In the genomic region with DNA sequence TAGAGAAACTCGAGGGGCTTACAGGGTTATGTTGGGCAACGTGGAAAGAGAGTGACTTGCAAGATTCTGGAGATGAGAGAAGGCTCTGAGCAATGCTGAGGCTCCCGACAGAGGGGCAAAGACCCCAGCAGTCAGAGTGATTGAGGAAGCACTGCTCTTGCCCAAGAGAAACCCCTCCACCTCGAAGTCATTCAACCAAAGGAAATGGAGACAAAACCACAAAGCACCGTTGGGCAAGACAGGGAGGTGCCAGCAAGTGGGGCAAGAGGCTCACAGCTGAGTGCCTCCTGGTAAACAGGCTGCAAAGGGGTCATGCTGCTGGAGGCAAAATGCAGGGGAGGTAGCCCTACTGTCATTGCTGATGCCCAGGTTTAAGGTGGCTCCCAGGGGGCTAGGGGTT, we compare ENCODE assay signal across 9 cellular contexts. TPM values are rescaled to one million over a fixed set of nuclear protein-coding genes. Genes with fewer than 3 reads are reported as not detected.
DNase-seq lines count a peak whose midpoint lies in the region; ATAC-seq, FAIRE-seq and TF ChIP-seq lines count a peak whose summit lies in the region.
"Had no signal": no experiment of that assay in that cellular context is flagged by ENCODE, and none has a peak within 500 bp of the region (broad histone marks: within the 10 kb centered on the region; RNA-seq: fewer than 3 reads in every experiment).

No MANE protein-coding gene starts in this region.

- no peaks in the 10 kb centered on the region for H3K27me3 ChIP-seq in breast epithelium
- no peaks in the 10 kb centered on the region for H3K27me3 ChIP-seq in H1 (replicated peaks in 1 of 4; ENCODE audit: control insufficient read depth in 3 of 4, extremely low read depth in 1 of 4, insufficient read depth in 3 of 4, low read length in 3 of 4)
- no peaks in the 10 kb centered on the region for H3K27me3 ChIP-seq in transverse colon

- DNase-seq in MCF 10A (ENCODE audit: unreplicated experiment) (peak; percentile 80), breast epithelium (ENCODE audit: low spot score in 2 of 2) (no peak), H1 (ENCODE audit: low read depth in 1 of 2, low spot score in 2 of 2) (no peak), transverse colon (peak; percentile 56), NCI-H524 (lab: John Stamatoyannopoulos, UW) (no peak), NCI-H1436 treated with DMSO at 0.1 percent for 48 hours (lab: John Stamatoyannopoulos, UW) (no peak)
- DNase-seq in T-helper 2 cell treated with Interferon-gamma antibody and Interleukin-4, amounts not matched to agents 5 μg/mL and 100 μg/mL, for 36 hours (ENCODE audit: low spot score): peak; percentile 45

- H3K4me3 ChIP-seq in breast epithelium (no peak overlapping the region), H1 (ENCODE audit: extremely low read depth in 1 of 4, insufficient read depth in 2 of 4, low read depth in 3 of 4, low read length in 4 of 4) (no peak overlapping the region), transverse colon (no peak overlapping the region)
- H3K4me3 ChIP-seq: SK-N-MC had no signal

- intact Hi-C loops in MCF 10A (cut with micrococcal nuclease): no loop called here
- intact Hi-C loops in breast epithelium (cut with DNase I; ENCODE audit: low total_unique reads): no loop called here
- intact Hi-C loops in transverse colon (cut with DNase I; ENCODE audit: low total_unique reads): no loop called here

- TF ChIP-seq POLR2A in breast epithelium (IDR thresholded peaks at IDR 0.05): no peak
- no peak for TF ChIP-seq POLR2A in H1 (IDR thresholded peaks at IDR 0.05; ENCODE audit: control extremely low read depth in 1 of 2, low read depth in 2 of 2, low read length in 2 of 2)
- TF ChIP-seq POLR2A in transverse colon (IDR thresholded peaks at IDR 0.05): no peak

- H3K4ac ChIP-seq in H1 (replicated peaks; ENCODE audit: insufficient read length, low read depth, low read length): no peak overlapping the region

- H3K9me3 Mint-ChIP-seq in MCF 10A (ENCODE audit: unreplicated experiment): no peaks in the 10 kb centered on the region
- no peaks in the 10 kb centered on the region for H3K9me3 Mint-ChIP-seq in T-helper 2 cell treated with Interferon-gamma antibody and Interleukin-4, amounts not matched to agents 5 μg/mL and 100 μg/mL, for 36 hours

- H3K4me3 Mint-ChIP-seq in MCF 10A (ENCODE audit: unreplicated experiment): no peak overlapping the region
- peak overlapping the region; percentile 66 for H3K4me3 Mint-ChIP-seq in T-helper 2 cell treated with Interferon-gamma antibody and Interleukin-4, amounts not matched to agents 5 μg/mL and 100 μg/mL, for 36 hours

- CTCF ChIA-PET in MCF 10A (lab: Yijun Ruan, JAX): interaction anchor here (0.6 kb wide), 1 partner anchor 131 kb away, joined by 5 read pairs; no protein-coding TSS in a partner anchor
- CTCF ChIA-PET in H1 (lab: Charles Lee; ENCODE audit: partially characterized antibody): interaction anchor here (1.5 kb wide), 1 partner anchor 42 kb away, joined by 5 read pairs; no protein-coding TSS in a partner anchor

- no peaks in the 10 kb centered on the region for H3K27me3 Mint-ChIP-seq in MCF 10A (ENCODE audit: insufficient read depth, unreplicated experiment)
- no peaks in the 10 kb centered on the region for H3K27me3 Mint-ChIP-seq in T-helper 2 cell treated with Interferon-gamma antibody and Interleukin-4, amounts not matched to agents 5 μg/mL and 100 μg/mL, for 36 hours (ENCODE audit: low read depth)

- H3K18ac ChIP-seq in H1 (ENCODE audit: extremely low read depth, low read length): no peak overlapping the region

- peak overlapping the region in 1 of 2 donors; percentile 43 for H3K27ac ChIP-seq in breast epithelium
- no peak overlapping the region; the same call in 1 of the 2 replicates for H3K27ac ChIP-seq in H1 (ENCODE audit: low read depth, low read length)
- H3K27ac ChIP-seq in transverse colon: peak overlapping the region; percentile 21 to 51 (median 38)
- H3K27ac ChIP-seq: SK-N-MC had no signal

- no peak overlapping the region for H3K9ac ChIP-seq in H1 (replicated peaks in 1 of 4; ENCODE audit: extremely low read depth in 1 of 4, low read depth in 3 of 4, low read length in 3 of 4)

- H2BK20ac ChIP-seq in H1 (ENCODE audit: low read length): no peak overlapping the region

- peak overlapping the region; percentile 42; the same call in 1 of the 2 replicates for H2BK12ac ChIP-seq in H1 (ENCODE audit: low read depth, low read length)

- H3K27ac Mint-ChIP-seq in MCF 10A (ENCODE audit: low read depth, unreplicated experiment): peak overlapping the region; percentile 13
- peak overlapping the region; percentile 96 for H3K27ac Mint-ChIP-seq in T-helper 2 cell treated with Interferon-gamma antibody and Interleukin-4, amounts not matched to agents 5 μg/mL and 100 μg/mL, for 36 hours

- TF ChIP-seq EP300 in H1 (IDR thresholded peaks at IDR 0.05; ENCODE audit: borderline replicate concordance in 1 of 2, low read depth in 2 of 2, low read length in 2 of 2) (no peak), transverse colon (IDR thresholded peaks at IDR 0.05; ENCODE audit: low read depth) (no peak)

- no peaks in the 10 kb centered on the region for H3K79me2 ChIP-seq in H1 (ENCODE audit: control insufficient read depth in 1 of 2, insufficient read depth in 2 of 2, low read length in 2 of 2)

- no peak for ATAC-seq in HG02759 (IDR thresholded peaks at IDR 0.05; ENCODE audit: unreplicated experiment)

- H3K9me3 ChIP-seq in breast epithelium (no peaks in the 10 kb centered on the region), H1 (ENCODE audit: insufficient read depth in 2 of 2, low read depth in 1 of 2, low read length in 1 of 2) (no peaks in the 10 kb centered on the region), transverse colon (no peaks in the 10 kb centered on the region)

- H4K91ac ChIP-seq in H1 (replicated peaks; ENCODE audit: insufficient read length, low read length): peak overlapping the region; percentile 62

- H3K56ac ChIP-seq in H1 (replicated peaks; ENCODE audit: insufficient read length, low read depth, low read length): no peak overlapping the region

- FAIRE-seq in H1 (lab: Jason Lieb, UNC): no peak

- no peak overlapping the region for H3K4me2 ChIP-seq in H1 (ENCODE audit: insufficient read depth in 1 of 2, low read depth in 2 of 2, low read length in 2 of 2)

- no peaks in the 10 kb centered on the region for H3K79me1 ChIP-seq in H1 (ENCODE audit: low read depth, low read length)

- TF ChIP-seq CTCF in MCF 10A (IDR thresholded peaks at IDR 0.05; ENCODE audit: unreplicated experiment): no peak
- TF ChIP-seq CTCF in breast epithelium (IDR thresholded peaks at IDR 0.05): no peak
- peak in 1 of 3 experiments; percentile 2; a peak in 1 of 4 replicates for TF ChIP-seq CTCF in H1 (IDR thresholded peaks at IDR 0.05; ENCODE audit: control extremely low read depth in 1 of 3, insufficient read depth in 1 of 3, low read depth in 1 of 3, low read length in 3 of 3)
- no peak for TF ChIP-seq CTCF in transverse colon (IDR thresholded peaks at IDR 0.05)

- no peak overlapping the region for H4K8ac ChIP-seq in H1 (ENCODE audit: extremely low read depth, insufficient read depth, low read length)

- no peak overlapping the region for H2BK15ac ChIP-seq in H1 (ENCODE audit: low read length)

- H3K36me3 Mint-ChIP-seq in MCF 10A (ENCODE audit: insufficient read depth, unreplicated experiment): no peaks in the 10 kb centered on the region
- no peaks in the 10 kb centered on the region for H3K36me3 Mint-ChIP-seq in T-helper 2 cell treated with Interferon-gamma antibody and Interleukin-4, amounts not matched to agents 5 μg/mL and 100 μg/mL, for 36 hours (ENCODE audit: low read depth)

- H3K23me2 ChIP-seq in H1 (ENCODE audit: low read depth, low read length): peaks cover 3% of the 10 kb centered on the region; the same call in 1 of the 2 replicates

- no peaks in the 10 kb centered on the region for H4K20me1 ChIP-seq in H1 (replicated peaks in 1 of 2; ENCODE audit: control insufficient read depth in 1 of 2, insufficient read depth in 2 of 2, low read length in 2 of 2)

- H2AK5ac ChIP-seq in H1 (ENCODE audit: low read depth, low read length): no peak overlapping the region

- H3K36me3 ChIP-seq in breast epithelium (no peaks in the 10 kb centered on the region), H1 (ENCODE audit: control insufficient read depth in 2 of 4, insufficient read depth in 4 of 4, low read length in 3 of 4) (no peaks in the 10 kb centered on the region), transverse colon (no peaks in the 10 kb centered on the region)

- H2AFZ ChIP-seq in H1 (ENCODE audit: low read length): no peak overlapping the region

- H4K5ac ChIP-seq in H1 (ENCODE audit: insufficient read length, low read depth, low read length): no peak overlapping the region

- peak; percentile 25 to 42; a peak in 3 of 4 replicates for TF ChIP-seq RAD21 in H1 (IDR thresholded peaks at IDR 0.05 in 1 of 2, conservative IDR thresholded peaks at IDR 0.05 in 1 of 2; ENCODE audit: low read depth in 2 of 2, low read length in 2 of 2)

- no peaks in the 10 kb centered on the region for H3K4me1 ChIP-seq in breast epithelium
- H3K4me1 ChIP-seq in H1 (replicated peaks in 1 of 4; ENCODE audit: control insufficient read depth in 3 of 4, insufficient read depth in 4 of 4, low read length in 3 of 4): peaks cover 0 to 9% (median 5%) of the 10 kb centered on the region in 4 experiments; a peak in 4 of 7 replicates
- peaks cover 0 to 27% (median 11%) of the 10 kb centered on the region in 4 donors for H3K4me1 ChIP-seq in transverse colon

- no peak overlapping the region for H3K14ac ChIP-seq in H1 (ENCODE audit: insufficient read length)

- H3K4me1 Mint-ChIP-seq in MCF 10A (ENCODE audit: insufficient read depth, unreplicated experiment): peaks cover 26% of the 10 kb centered on the region
- peaks cover 37% of the 10 kb centered on the region for H3K4me1 Mint-ChIP-seq in T-helper 2 cell treated with Interferon-gamma antibody and Interleukin-4, amounts not matched to agents 5 μg/mL and 100 μg/mL, for 36 hours (ENCODE audit: low read depth)

- in situ Hi-C loops in transverse colon (cut with MboI; ENCODE audit: low pct_ligation_motif_present in 1 of 4, low pct_unique_long_range_greater_than_20kb in 1 of 4, low sequenced_read_pairs in 3 of 4): no loop called here

- WGBS in H1 (ENCODE audit: extremely low coverage in 1 of 2, insufficient coverage in 1 of 2, insufficient read length in 1 of 2, insufficient replicate concordance in 2 of 2, low coverage in 1 of 2, low lambda C conversion rate in 2 of 2, missing lambda C conversion rate in 1 of 2), 2 experiments: 86% methylated on average over 5 of the region's 5 CpGs; no CpG with 5 or more reads in 1 of the 2 experiments
- 44% methylated on average over 5 of the region's 5 CpGs; no CpG with 5 or more reads in 1 of the 2 donors for WGBS in transverse colon (ENCODE audit: low coverage in 1 of 2), 2 donors

- no TSS peak for BruUV-seq in MCF 10A (replicated peaks; lab: Mats Ljungman, UMichigan)

- H2BK5ac ChIP-seq in H1 (ENCODE audit: low read depth, low read length): no peak overlapping the region

- POLR2A ChIA-PET in MCF 10A (lab: Yijun Ruan, JAX): interaction anchor here (1.2 to 1.3 kb wide), 3 partner anchors 10 to 61 kb away, joined by 3 to 5 read pairs (median 3); partner anchors contain the start of gene MYH9
- POLR2A ChIA-PET in H1 (lab: Charles Lee; ENCODE audit: partially characterized antibody): interaction anchor here (1.8 kb wide), 2 partner anchors 11 to 44 kb away, joined by 4 to 5 read pairs; no protein-coding TSS in a partner anchor

- H3K23ac ChIP-seq in H1 (ENCODE audit: insufficient read length): no peak overlapping the region

- no peak overlapping the region for H2BK120ac ChIP-seq in H1 (replicated peaks; ENCODE audit: low read depth, low read length)

RNA-seq across cellular contexts. Expression of gene MYH9, which starts 17.9 kb away (rescaled TPM):
- total RNA-seq in MCF 10A (2022): 643 and 653 TPM in 2 replicates
- 100 to 1,000 TPM; 169 to 392 (median 268) TPM for total RNA-seq in breast epithelium
- total RNA-seq in H1 (2021; fragmentation: NEBNext Ultra II Directional; extraction: Animal tissue kit (Norgen Biotek cat#: 25700)): 295 and 322 TPM in 2 replicates
- polyA plus RNA-seq in H1 (2011; rRNA removed): 24.9 and 37.2 TPM in 2 replicates
- 53.6 TPM for polyA plus RNA-seq in H1 (2011; cell fraction: cytosol; rRNA removed)
- polyA plus RNA-seq in H1 (2011; cell fraction: nucleus; rRNA removed): 110 TPM
- 140 to 212 TPM (median 199 TPM) in 4 replicates for polyA plus RNA-seq in H1 (2012, experiment 1 of 2)
- polyA plus RNA-seq in H1 (2012, experiment 2 of 2): 59.9 TPM
- polyA plus RNA-seq in H1 (2013, experiment 1 of 2): 89.1 TPM
- polyA plus RNA-seq in H1 (2013, experiment 2 of 2): 76.1 TPM
- polyA minus RNA-seq in H1 (2011; rRNA and poly(A)+ RNA removed): 273 and 366 TPM in 2 replicates
- polyA minus RNA-seq in H1 (2011; cell fraction: cytosol; rRNA and poly(A)+ RNA removed): 92.9 TPM
- polyA minus RNA-seq in H1 (2011; cell fraction: nucleus; rRNA and poly(A)+ RNA removed): 95.2 TPM
- total RNA-seq in transverse colon: 100 to 1,000 TPM; 385 to 511 (median 460) TPM

Comparison
In these comparisons a context has a peak if more than half of its experiments do, and no peak if none do; other contexts are left out.
1. DNase-seq: peak in MCF 10A (single experiment), T-helper 2 cell treated with Interferon-gamma antibody and Interleukin-4, amounts not matched to agents 5 μg/mL and 100 μg/mL, for 36 hours (single experiment) and transverse colon (single experiment); none in breast epithelium (0 of 2), H1 (0 of 2), NCI-H524 (0 of 2) and NCI-H1436 treated with DMSO at 0.1 percent for 48 hours (single experiment).